ENCODE assay signal across 8 cellular contexts in genomic region chr19:41449079-41449864, GRCh38. TPM values are rescaled to one million over a fixed set of nuclear protein-coding genes. Genes with fewer than 3 reads are reported as not detected.
DNase-seq lines count a peak whose midpoint lies in the region; ATAC-seq and TF ChIP-seq lines count a peak whose summit lies in the region.

No MANE protein-coding gene starts in this region.

- ATAC-seq in GM18502 (IDR thresholded peaks at IDR 0.05; ENCODE audit: poor library complexity, unreplicated experiment): no peak

- peak; percentile 88 to 98 (median 98) for TF ChIP-seq CTCF in ascending aorta (IDR thresholded peaks at IDR 0.05)
- peak; percentile 98 for TF ChIP-seq CTCF in hepatocyte (IDR thresholded peaks at IDR 0.05; ENCODE audit: poor library complexity)

- peak; percentile 45 to 75 for DNase-seq in NCI-H524 (lab: John Stamatoyannopoulos, UW)
- DNase-seq in NCI-H524 treated with DMSO at 0.1 percent for 48 hours (lab: John Stamatoyannopoulos, UW): no peak
- peak; percentile 74 for DNase-seq in MV-4-11 (lab: John Stamatoyannopoulos, UW)
- DNase-seq in T-helper 9 cell: peak; percentile 68
- peak in 1 of 2 donors; percentile 87 for DNase-seq in ascending aorta (ENCODE audit: low spot score in 2 of 2)
- peak; percentile 73 for DNase-seq in hepatocyte (ENCODE audit: low spot score)
- DNase-seq in skeletal muscle cell (ENCODE audit: low read depth): no peak

- H3K4me3 ChIP-seq in ascending aorta (peak overlapping the region in 1 of 2 donors; percentile 55), hepatocyte (no peak overlapping the region), skeletal muscle cell (ENCODE audit: low read depth, low read length) (peak overlapping the region; percentile 34)

- intact Hi-C loops in ascending aorta (cut with DNase I): loop anchor here (5.0 kb wide), 1 partner anchor 113 kb away; no protein-coding TSS in a partner anchor

- H4K20me1 ChIP-seq in hepatocyte (ENCODE audit: insufficient read depth, poor library complexity, severe bottlenecking): no peaks in the 10 kb centered on the region

- H3K4me2 ChIP-seq in hepatocyte: peak overlapping the region; percentile 73

- H3K4me1 ChIP-seq in ascending aorta (peaks cover 0 to 2% of the 10 kb centered on the region in 2 donors), hepatocyte (ENCODE audit: insufficient read depth) (no peaks in the 10 kb centered on the region)

- H3K36me3 ChIP-seq in ascending aorta: no peaks in the 10 kb centered on the region
- H3K36me3 ChIP-seq in hepatocyte (replicated peaks; ENCODE audit: insufficient read depth, low read depth): no peaks in the 10 kb centered on the region

- no peaks in the 10 kb centered on the region for H3K79me2 ChIP-seq in hepatocyte

- H3K27me3 ChIP-seq in ascending aorta (no peaks in the 10 kb centered on the region), hepatocyte (peaks cover 8% of the 10 kb centered on the region)

- no peaks in the 10 kb centered on the region for H3K9me2 ChIP-seq in hepatocyte (replicated peaks; ENCODE audit: insufficient read depth)

- peak overlapping the region; percentile 60 for H2AFZ ChIP-seq in hepatocyte

- H3K27ac ChIP-seq in ascending aorta: no peak overlapping the region
- no peak overlapping the region for H3K27ac ChIP-seq in hepatocyte

- H3K9me3 ChIP-seq in ascending aorta (no peaks in the 10 kb centered on the region), hepatocyte (ENCODE audit: low read depth) (no peaks in the 10 kb centered on the region)

- 21% methylated on average over 22 of the region's 22 CpGs for WGBS in hepatocyte (ENCODE audit: low lambda C conversion rate, missing lambda C conversion rate)

RNA-seq across cellular contexts. Expression of gene ERICH4, which starts 6.3 kb away (rescaled TPM):
- total RNA-seq in ascending aorta (not detected), hepatocyte (2.3 and 3.7 TPM in 2 replicates)
- 1.1 and 4.3 TPM in 2 replicates for polyA plus RNA-seq in hepatocyte

RNA-seq across cellular contexts. Expression of gene DMAC2, which starts 9.6 kb away (rescaled TPM):
- total RNA-seq in ascending aorta (21.2 TPM), hepatocyte (54.7 and 62.0 TPM in 2 replicates)
- 63.9 and 66.8 TPM in 2 replicates for polyA plus RNA-seq in hepatocyte

RNA-seq across cellular contexts. Expression of gene B3GNT8, which starts 22.1 kb away (rescaled TPM):
- total RNA-seq in ascending aorta: 3.7 TPM
- 5.3 and 9.2 TPM in 2 replicates for total RNA-seq in hepatocyte
- polyA plus RNA-seq in hepatocyte: 14.6 and 17.7 TPM in 2 replicates

RNA-seq across cellular contexts. Expression of gene BCKDHA, which starts 51.7 kb away (rescaled TPM):
- 28.5 TPM for total RNA-seq in ascending aorta
- total RNA-seq in hepatocyte: 28.1 and 30.3 TPM in 2 replicates
- 30.3 and 39.6 TPM in 2 replicates for polyA plus RNA-seq in hepatocyte

RNA-seq across cellular contexts. Expression of gene EXOSC5, which starts 52.1 kb away (rescaled TPM):
- total RNA-seq in ascending aorta (30.3 TPM), hepatocyte (7.4 and 13.7 TPM in 2 replicates)
- 21.2 and 22.4 TPM in 2 replicates for polyA plus RNA-seq in hepatocyte

Comparison
In these comparisons a context has a peak if more than half of its experiments do, and no peak if none do; other contexts are left out.
1. DNase-seq: peak in NCI-H524 (2 of 2), MV-4-11 (single experiment), T-helper 9 cell (single experiment) and hepatocyte (single experiment); none in NCI-H524 treated with DMSO at 0.1 percent for 48 hours (single experiment) and skeletal muscle cell (single experiment).